In genomic region chr3:13479582-13480339, GRCh38 we compare ENCODE assay signal across 1 cellular context.
A peak's percentile ranks its signal among the peaks of the same experiment; 100 is the strongest.
TF ChIP-seq lines count a peak whose summit lies in the region.

Gene HDAC11, plus strand, starts transcription at chr3:13480306. Its CDS starts 42 bp downstream, at chr3:13480348.

TF ChIP-seq in HepG2, 621 proteins besides CTCF, POLR2A, EP300 and RAD21 (continued from another document and continues in another):
- peak; percentile 38; the same call in 1 of the 2 replicates for TF ChIP-seq PBX3 (CRISPR knock-in tag; IDR thresholded peaks at IDR 0.05; ENCODE audit: borderline replicate concordance)
- TF ChIP-seq PRDM15 (CRISPR knock-in tag; IDR thresholded peaks at IDR 0.05), result no peak; the same call in 1 of the 2 replicates
- peak; percentile 41; the same call in 1 of the 2 replicates for TF ChIP-seq TFE3 (CRISPR knock-in tag; IDR thresholded peaks at IDR 0.05)
- no peak for TF ChIP-seq SP5 (CRISPR knock-in tag; IDR thresholded peaks at IDR 0.05; ENCODE audit: borderline replicate concordance, low read depth)
- TF ChIP-seq ZNF337 (CRISPR knock-in tag; IDR thresholded peaks at IDR 0.05; ENCODE audit: borderline replicate concordance, low read depth), result 0 out of 2 replicates have a peak, but pooled peaks have one; percentile 74
- peak; percentile 40; the same call in 1 of the 2 replicates for TF ChIP-seq KLF11 (CRISPR knock-in tag; IDR thresholded peaks at IDR 0.05)
- peak; percentile 92 for TF ChIP-seq RBFOX2 (IDR thresholded peaks at IDR 0.05; ENCODE audit: low read depth, low read length)
- TF ChIP-seq NFATC3 (CRISPR knock-in tag; IDR thresholded peaks at IDR 0.05), result peak; percentile 82
- 0 out of 2 replicates have a peak, but pooled peaks have one; percentile 30 for TF ChIP-seq ZNF468 (CRISPR knock-in tag; IDR thresholded peaks at IDR 0.05)
- TF ChIP-seq ZNF331 (CRISPR knock-in tag; IDR thresholded peaks at IDR 0.05), result no peak
- TF ChIP-seq PHF20 (CRISPR knock-in tag; IDR thresholded peaks at IDR 0.05), result 0 out of 2 replicates have a peak, but pooled peaks have one; percentile 31
- TF ChIP-seq ZSCAN31 (CRISPR knock-in tag; IDR thresholded peaks at IDR 0.05; ENCODE audit: low read depth), result peak; percentile 75
- TF ChIP-seq NCOA2 (CRISPR knock-in tag; IDR thresholded peaks at IDR 0.05), result no peak; the same call in 1 of the 2 replicates
- TF ChIP-seq IRF2 (CRISPR knock-in tag; IDR thresholded peaks at IDR 0.05), result peak; percentile 17; the same call in 1 of the 2 replicates
- peak; percentile 43; the same call in 1 of the 2 replicates for TF ChIP-seq MLX (CRISPR knock-in tag; IDR thresholded peaks at IDR 0.05)
- peak; percentile 74 for TF ChIP-seq TAF1 (CRISPR knock-in tag; IDR thresholded peaks at IDR 0.05)
- no peak for TF ChIP-seq ZBTB10 (CRISPR knock-in tag; IDR thresholded peaks at IDR 0.05; ENCODE audit: borderline replicate concordance)
- 0 out of 2 replicates have a peak, but pooled peaks have one; percentile 10 for TF ChIP-seq ZNF556 (CRISPR knock-in tag; IDR thresholded peaks at IDR 0.05; ENCODE audit: borderline replicate concordance)
- TF ChIP-seq HIC2 (CRISPR knock-in tag; IDR thresholded peaks at IDR 0.05; ENCODE audit: low read depth), result 0 out of 2 replicates have a peak, but pooled peaks have one; percentile 19
- peak; percentile 13; the same call in 1 of the 2 replicates for TF ChIP-seq MEIS1 (CRISPR knock-in tag; IDR thresholded peaks at IDR 0.05; ENCODE audit: borderline replicate concordance)
- no peak for TF ChIP-seq THAP8 (CRISPR knock-in tag; IDR thresholded peaks at IDR 0.05; ENCODE audit: borderline replicate concordance)
- TF ChIP-seq ATF5 (CRISPR knock-in tag; IDR thresholded peaks at IDR 0.05; ENCODE audit: low read depth), result 0 out of 2 replicates have a peak, but pooled peaks have one; percentile 60
- TF ChIP-seq ZSCAN30 (CRISPR knock-in tag; IDR thresholded peaks at IDR 0.05), result no peak
- TF ChIP-seq ARID2 (CRISPR knock-in tag; IDR thresholded peaks at IDR 0.05; ENCODE audit: borderline replicate concordance), result no peak
- TF ChIP-seq SMAD1 (CRISPR knock-in tag; IDR thresholded peaks at IDR 0.05; ENCODE audit: borderline replicate concordance, low read depth), result 0 out of 2 replicates have a peak, but pooled peaks have one; percentile 89
- 0 out of 2 replicates have a peak, but pooled peaks have one; percentile 10 for TF ChIP-seq PCBP1 (IDR thresholded peaks at IDR 0.05; ENCODE audit: borderline replicate concordance, low read depth, low read length)
- TF ChIP-seq HNF1A (IDR thresholded peaks at IDR 0.05; ENCODE audit: low read depth), result no peak
- TF ChIP-seq HNF1A (CRISPR knock-in tag; IDR thresholded peaks at IDR 0.05; ENCODE audit: borderline replicate concordance), result no peak
- peak; percentile 64 for TF ChIP-seq DMAP1 (CRISPR knock-in tag; IDR thresholded peaks at IDR 0.05)
- no peak for TF ChIP-seq NONO (IDR thresholded peaks at IDR 0.05)
- TF ChIP-seq NONO (CRISPR knock-in tag; conservative IDR thresholded peaks at IDR 0.05), result peak; percentile 69; the same call in 1 of the 2 replicates
- TF ChIP-seq UBTF (CRISPR knock-in tag; IDR thresholded peaks at IDR 0.05), result peak; percentile 83; the same call in 1 of the 2 replicates
- no peak for TF ChIP-seq RFXANK (CRISPR knock-in tag; IDR thresholded peaks at IDR 0.05)
- no peak for TF ChIP-seq ZNF235 (CRISPR knock-in tag; IDR thresholded peaks at IDR 0.05; ENCODE audit: borderline replicate concordance)
- TF ChIP-seq KAT7 (CRISPR knock-in tag; IDR thresholded peaks at IDR 0.05; ENCODE audit: borderline replicate concordance), result no peak
- TF ChIP-seq ZNF414 (CRISPR knock-in tag; IDR thresholded peaks at IDR 0.05), result no peak
